Comparison of ENCODE assay signal across 13 cellular contexts in genomic region chr4:42786350-42787070, GRCh38.
A peak's percentile ranks its signal among the peaks of the same experiment; 100 is the strongest.
DNase-seq lines count a peak whose midpoint lies in the region; TF ChIP-seq lines count a peak whose summit lies in the region.
"Had no signal": no experiment of that assay in that cellular context is flagged by ENCODE, and none has a peak within 500 bp of the region (broad histone marks: within the 10 kb centered on the region; RNA-seq: fewer than 3 reads in every experiment).

No MANE protein-coding gene starts in this region.

- POLR2A ChIA-PET in GM10248 (lab: Yijun Ruan, JAX): no interaction called here

- H3K4me3 Mint-ChIP-seq in glutamatergic neuron (ENCODE audit: unreplicated experiment): no peak overlapping the region
- H3K4me3 Mint-ChIP-seq: activated CD8-positive, alpha-beta T cell treated with anti-CD3 and anti-CD28 coated beads, Interleukin-2, amount 10 ng/mL, durations not matched to agents 7 days and 5 days; naive thymus-derived CD8-positive, alpha-beta T cell had no signal

- peak; percentile 4 for DNase-seq in COLO668 (lab: John Stamatoyannopoulos, UW; ENCODE audit: unreplicated experiment)
- DNase-seq in M059J (ENCODE audit: low read depth): peak; percentile 1
- peak; percentile 77 for DNase-seq in NCI-H345 (lab: John Stamatoyannopoulos, UW)
- DNase-seq in glutamatergic neuron: peak; percentile 19
- no peak for DNase-seq in GM10248 (ENCODE audit: extremely low spot score)
- DNase-seq in NCI-H146 (lab: John Stamatoyannopoulos, UW): no peak
- DNase-seq in stimulated activated CD4-positive, alpha-beta T cell treated with anti-CD3 and anti-CD28 coated beads, Interleukin-1b, Interleukin-23, amount 100 ng/mL, for 48 hours: no peak
- no peak for DNase-seq in SHP77 (lab: John Stamatoyannopoulos, UW)
- DNase-seq: activated CD8-positive, alpha-beta T cell treated with anti-CD3 and anti-CD28 coated beads, Interleukin-2, amount 10 ng/mL, durations not matched to agents 7 days and 5 days; naive thymus-derived CD8-positive, alpha-beta T cell; stimulated activated naive CD8-positive, alpha-beta T cell treated with anti-CD3 and anti-CD28 coated beads, Interleukin-15, Interleukin-2, amounts not matched to agents 100 U/mL and 50 U/mL, for 24 hours; T-helper 1 cell; WERI-Rb-1 had no signal

- H3K4me1 Mint-ChIP-seq in glutamatergic neuron (ENCODE audit: low read depth, unreplicated experiment): peaks cover 13% of the 10 kb centered on the region

- peaks cover 1% of the 10 kb centered on the region for H3K9me3 Mint-ChIP-seq in glutamatergic neuron (ENCODE audit: unreplicated experiment)

- H3K27ac Mint-ChIP-seq in glutamatergic neuron (ENCODE audit: unreplicated experiment): peak overlapping the region; percentile 31
- H3K27ac Mint-ChIP-seq: activated CD8-positive, alpha-beta T cell treated with anti-CD3 and anti-CD28 coated beads, Interleukin-2, amount 10 ng/mL, durations not matched to agents 7 days and 5 days had no signal

- peaks cover 7% of the 10 kb centered on the region for H3K36me3 Mint-ChIP-seq in glutamatergic neuron (ENCODE audit: unreplicated experiment)

- no peaks in the 10 kb centered on the region for H3K27me3 Mint-ChIP-seq in glutamatergic neuron (ENCODE audit: unreplicated experiment)
- H3K27me3 Mint-ChIP-seq: naive thymus-derived CD8-positive, alpha-beta T cell had no signal

- no peak for TF ChIP-seq CTCF in glutamatergic neuron (IDR thresholded peaks at IDR 0.05; ENCODE audit: partially characterized antibody, unreplicated experiment)
- TF ChIP-seq CTCF in GM10248 (IDR thresholded peaks at IDR 0.05; ENCODE audit: control extremely low read depth, extremely low read depth, low read depth, missing control alignments): no peak

- CTCF ChIA-PET in GM10248 (lab: Yijun Ruan, JAX): no interaction called here

Comparison
In these comparisons a context has a peak if more than half of its experiments do, and no peak if none do; other contexts are left out.
1. DNase-seq: peak in COLO668 (single experiment), M059J (single experiment), NCI-H345 (single experiment) and glutamatergic neuron (single experiment); none in GM10248 (single experiment), NCI-H146 (single experiment), stimulated activated CD4-positive, alpha-beta T cell treated with anti-CD3 and anti-CD28 coated beads, Interleukin-1b, Interleukin-23, amount 100 ng/mL, for 48 hours (single experiment) and SHP77 (0 of 2).